33 cellular contexts compared by ENCODE assay signal in genomic region chr7:8669501-8669851, GRCh38.
"Had no signal": no experiment of that assay in that cellular context is flagged by ENCODE, and none has a peak within 500 bp of the region (broad histone marks: within the 10 kb centered on the region; RNA-seq: fewer than 3 reads in every experiment).

No MANE protein-coding gene starts in this region.

- H3K36me3 ChIP-seq: MG63 had no signal

- H3K27me3 ChIP-seq: MG63 had no signal

- DNase-seq: Karpas-422, Kasumi-1, KG1, MG63, MM.1S, MV-4-11, NCI-H1048, NCI-H1092, NCI-H1092 treated with DMSO at 0.1 percent for 48 hours, NCI-H1105, NCI-H1105 treated with DMSO at 0.1 percent for 48 hours, NCI-H1417, NCI-H1417 treated with DMSO at 0.1 percent for 48 hours, NCI-H1436, NCI-H1436 treated with DMSO at 0.1 percent for 48 hours, NCI-H146, NCI-H1694, NCI-H1694 treated with DMSO at 0.1 percent for 48 hours, NCI-H187, NCI-H187 treated with DMSO at 0.1 percent for 48 hours, NCI-H1930, NCI-H2029, NCI-H2029 treated with DMSO at 0.1 percent for 48 hours, NCI-H2081, NCI-H2081 treated with DMSO at 0.1 percent for 48 hours, NCI-H2107, NCI-H2171, NCI-H2171 treated with DMSO at 0.1 percent for 48 hours, NCI-H2227 treated with DMSO at 0.1 percent for 48 hours, NCI-H226, NCI-H345, NCI-H446 treated with DMSO at 0.1 percent for 48 hours had no signal

- H3K27ac ChIP-seq: KMS-11 had no signal

- H3K9me3 ChIP-seq: MG63 had no signal

- H3K4me3 ChIP-seq: MG63 had no signal
